ENCODE assay signal across 12 cellular contexts in the genomic region with DNA sequence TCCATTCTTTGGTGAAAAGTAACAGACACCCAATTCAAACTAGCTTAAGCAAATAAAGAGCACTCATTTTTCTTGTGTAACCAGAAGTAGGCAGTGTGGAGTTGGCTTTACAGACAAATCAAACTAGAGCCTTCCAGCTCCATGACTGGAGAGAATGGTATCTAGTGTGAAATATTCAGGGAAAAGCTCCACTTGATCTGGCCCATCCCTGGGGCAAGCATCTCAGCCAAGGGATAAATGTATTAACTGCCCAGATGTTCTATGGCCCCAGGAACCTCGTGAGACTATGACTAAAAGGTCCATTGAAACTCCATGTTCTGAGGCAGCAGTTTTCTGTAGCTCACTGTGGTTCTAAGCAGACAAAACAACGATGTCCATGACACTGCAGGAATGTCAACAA. TPM values are rescaled to one million over a fixed set of nuclear protein-coding genes. Genes with fewer than 3 reads are reported as not detected.
DNase-seq lines count a peak whose midpoint lies in the region; ATAC-seq and TF ChIP-seq lines count a peak whose summit lies in the region.
"Had no signal": no experiment of that assay in that cellular context is flagged by ENCODE, and none has a peak within 500 bp of the region (broad histone marks: within the 10 kb centered on the region; RNA-seq: fewer than 3 reads in every experiment).

No MANE protein-coding gene starts in this region.

- no peaks in the 10 kb centered on the region for H3K36me3 ChIP-seq in right lobe of liver
- H3K36me3 ChIP-seq: brain microvascular endothelial cell had no signal

- TF ChIP-seq CTCF in Calu3 (IDR thresholded peaks at IDR 0.05; ENCODE audit: unreplicated experiment) (no peak), HFFc6 (IDR thresholded peaks at IDR 0.05) (peak; percentile 53), right lobe of liver (IDR thresholded peaks at IDR 0.05) (peak in 1 of 4 donors; percentile 33)

- no peaks in the 10 kb centered on the region for H3K9me3 ChIP-seq in right lobe of liver

- WGBS in right lobe of liver (ENCODE audit: insufficient coverage, low coverage, low lambda C conversion rate, missing lambda C conversion rate), result 38% methylated on average over 2 of the region's 2 CpGs

- H3K27ac Mint-ChIP-seq in Calu3 (ENCODE audit: unreplicated experiment) (no peak overlapping the region), HFFc6 (peak overlapping the region; percentile 51; the same call in 1 of the 2 replicates)
- H3K27ac Mint-ChIP-seq: activated T-cell treated with anti-CD3 and anti-CD28 coated beads, Interleukin-2, amount 50 U/mL, for 24 hours; CD4-positive, alpha-beta memory T cell had no signal

- H3K4me1 ChIP-seq in right lobe of liver, result no peaks in the 10 kb centered on the region

- CTCF ChIA-PET in Calu3 (lab: Charles Lee), result interaction anchor here (0.6 to 1.5 kb wide), 5 partner anchors 12 to 604 kb away, joined by 3 to 5 read pairs (median 3); partner anchors contain the start of gene TBC1D4

- H3K27me3 ChIP-seq in right lobe of liver, result no peaks in the 10 kb centered on the region
- H3K27me3 ChIP-seq: brain microvascular endothelial cell had no signal

- no peaks in the 10 kb centered on the region for H3K36me3 Mint-ChIP-seq in Calu3 (ENCODE audit: insufficient read depth, unreplicated experiment)
- peaks cover 8% of the 10 kb centered on the region for H3K36me3 Mint-ChIP-seq in HFFc6 (ENCODE audit: low read depth)
- H3K36me3 Mint-ChIP-seq: CD4-positive, alpha-beta memory T cell had no signal

- H3K4me3 ChIP-seq in right lobe of liver, result no peak overlapping the region

- DNase-seq in Calu3, result no peak
- DNase-seq in HFFc6, result peak; percentile 64
- DNase-seq in epidermal melanocyte (ENCODE audit: insufficient read length, low spot score), result peak; percentile 59
- DNase-seq in right lobe of liver, result no peak
- no peak for DNase-seq in occipital lobe (lab: John Stamatoyannopoulos, UW)
- no peak for DNase-seq in NCI-H2196 (lab: John Stamatoyannopoulos, UW; ENCODE audit: unreplicated experiment)
- DNase-seq in AML-193 (lab: John Stamatoyannopoulos, UW), result no peak
- DNase-seq: activated T-cell treated with anti-CD3 and anti-CD28 coated beads, Interleukin-2, amount 50 U/mL, for 24 hours; brain microvascular endothelial cell; CD4-positive, alpha-beta memory T cell; NCI-H2081 treated with DMSO at 0.1 percent for 48 hours had no signal

- H3K27me3 Mint-ChIP-seq in Calu3 (ENCODE audit: unreplicated experiment) (no peaks in the 10 kb centered on the region), HFFc6 (ENCODE audit: insufficient read depth) (no peaks in the 10 kb centered on the region)

- H3K9me3 Mint-ChIP-seq in Calu3 (ENCODE audit: low read depth, unreplicated experiment) (no peaks in the 10 kb centered on the region), HFFc6 (no peaks in the 10 kb centered on the region)
- H3K9me3 Mint-ChIP-seq: activated T-cell treated with anti-CD3 and anti-CD28 coated beads, Interleukin-2, amount 50 U/mL, for 24 hours had no signal

- peaks cover 9% of the 10 kb centered on the region for H3K4me1 Mint-ChIP-seq in Calu3 (ENCODE audit: low read depth, unreplicated experiment)
- H3K4me1 Mint-ChIP-seq in HFFc6 (ENCODE audit: low read depth), result peaks cover 26% of the 10 kb centered on the region
- H3K4me1 Mint-ChIP-seq: CD4-positive, alpha-beta memory T cell had no signal

- H3K4me3 Mint-ChIP-seq in Calu3 (ENCODE audit: low read depth, unreplicated experiment), result peak overlapping the region; percentile 50
- peak overlapping the region; percentile 1; the same call in 1 of the 2 replicates for H3K4me3 Mint-ChIP-seq in HFFc6
- H3K4me3 Mint-ChIP-seq: activated T-cell treated with anti-CD3 and anti-CD28 coated beads, Interleukin-2, amount 50 U/mL, for 24 hours; CD4-positive, alpha-beta memory T cell had no signal

- no peak for TF ChIP-seq POLR2A in right lobe of liver (IDR thresholded peaks at IDR 0.05)

- ATAC-seq in right lobe of liver (peak in 3 of 4 donors; percentile 37 to 78 (median 53)), HG02852 (IDR thresholded peaks at IDR 0.05; ENCODE audit: unreplicated experiment) (no peak)

- intact Hi-C loops in Calu3 (cut with micrococcal nuclease; ENCODE audit: unreplicated experiment) (no loop called here), right lobe of liver (cut with DNase I) (no loop called here)

- no TSS peak for BruUV-seq in Calu3 (replicated peaks; lab: Mats Ljungman, UMichigan)

- H3K27ac ChIP-seq in right lobe of liver, result no peak overlapping the region
- H3K27ac ChIP-seq: brain microvascular endothelial cell had no signal

RNA-seq across cellular contexts. Expression of gene TBC1D4, which starts 49.9 kb away (rescaled TPM):
- 15.2 and 15.4 TPM in 2 replicates for total RNA-seq in Calu3 (2022)
- total RNA-seq in HFFc6 (2021; fragmentation: NEBNext Ultra II Directional; extraction: Animal tissue kit (Norgen Biotek cat#: 25700)), result 10 to 100 TPM; 13.6 to 20.6 (median 16.6) TPM
- 10 to 100 TPM in 4 of 6 experiments, 1 to 10 TPM in 2; 7.7 to 18.6 (median 10.3) TPM for total RNA-seq in right lobe of liver
- total RNA-seq in occipital lobe, result 17.6 TPM

Comparison
In these comparisons a context has a peak if more than half of its experiments do, and no peak if none do; other contexts are left out.
1. DNase-seq: peak in HFFc6 (single experiment) and epidermal melanocyte (single experiment); none in Calu3 (single experiment), right lobe of liver (0 of 3), occipital lobe (single experiment), NCI-H2196 (single experiment) and AML-193 (0 of 2).